1 cellular context compared by ENCODE assay signal in the genomic region with DNA sequence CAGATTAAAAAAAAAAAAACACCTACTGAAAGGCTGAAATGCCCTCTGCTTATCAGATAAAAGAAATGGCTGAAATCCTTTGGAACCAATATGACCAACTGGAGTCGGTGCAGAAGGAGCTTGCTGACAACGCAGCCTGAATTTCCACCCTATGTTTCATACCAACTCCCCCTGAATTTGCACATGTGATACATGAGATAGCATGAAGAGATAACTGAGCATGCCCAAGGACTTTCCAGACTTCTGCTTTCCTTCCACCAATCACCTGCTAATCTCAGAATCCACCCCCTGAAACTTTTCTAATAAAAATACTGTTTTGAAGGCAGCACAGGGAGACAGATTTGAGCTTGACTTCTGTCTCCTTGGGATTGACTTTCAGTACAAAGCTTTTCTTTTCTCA.
TF ChIP-seq lines count a peak whose summit lies in the region.

No MANE protein-coding gene starts in this region.

TF ChIP-seq in GM12878, 131 proteins besides CTCF, POLR2A, EP300 and RAD21 (continued from another document):
- TF ChIP-seq RAD51 (IDR thresholded peaks at IDR 0.05) (0 out of 2 replicates have a peak, but pooled peaks have one; percentile 9), SPI1 (IDR thresholded peaks at IDR 0.05; ENCODE audit: borderline replicate concordance, insufficient read depth, low read depth, low read length) (peak; percentile 65; the same call in 1 of the 2 replicates)
TF ChIP-seq in GM12878: peak in this region for 2.
